ENCODE assay signal across 9 cellular contexts in genomic region chr2:38409136-38409903, GRCh38. TPM values are rescaled to one million over a fixed set of nuclear protein-coding genes. Genes with fewer than 3 reads are reported as not detected.
DNase-seq lines count a peak whose midpoint lies in the region; ATAC-seq and TF ChIP-seq lines count a peak whose summit lies in the region.
"Had no signal": no experiment of that assay in that cellular context is flagged by ENCODE, and none has a peak within 500 bp of the region (broad histone marks: within the 10 kb centered on the region; RNA-seq: fewer than 3 reads in every experiment).

No MANE protein-coding gene starts in this region.

- H3K27ac ChIP-seq in esophagus squamous epithelium (peak overlapping the region; percentile 55 to 84 (median 75)), thyroid gland (peak overlapping the region; percentile 44 to 73 (median 68)), mesenchymal stem cell (ENCODE audit: low read length, poor library complexity, severe bottlenecking) (no peak overlapping the region), ascending aorta (no peak overlapping the region)

- H4K91ac ChIP-seq in mesenchymal stem cell (ENCODE audit: low read length) = no peak overlapping the region

- TF ChIP-seq CTCF in esophagus squamous epithelium (IDR thresholded peaks at IDR 0.05) = no peak
- no peak for TF ChIP-seq CTCF in thyroid gland (IDR thresholded peaks at IDR 0.05)
- TF ChIP-seq CTCF in ascending aorta (IDR thresholded peaks at IDR 0.05) = no peak
- no peak for TF ChIP-seq CTCF in progenitor cell of endocrine pancreas (IDR thresholded peaks at IDR 0.05; ENCODE audit: unreplicated experiment)

- H3K36me3 ChIP-seq in esophagus squamous epithelium (no peaks in the 10 kb centered on the region), thyroid gland (no peaks in the 10 kb centered on the region), mesenchymal stem cell (ENCODE audit: control insufficient read depth in 1 of 2, insufficient read depth in 2 of 2, low read depth in 1 of 2, low read length in 2 of 2) (no peaks in the 10 kb centered on the region), ascending aorta (no peaks in the 10 kb centered on the region)
- H3K36me3 ChIP-seq: tibial artery had no signal

- H2AFZ ChIP-seq in mesenchymal stem cell (ENCODE audit: low read depth, low read length) = no peak overlapping the region

- ATAC-seq in GM19395 (IDR thresholded peaks at IDR 0.05; ENCODE audit: unreplicated experiment) (peak; percentile 76), HG03354 (IDR thresholded peaks at IDR 0.05; ENCODE audit: poor library complexity, severe bottlenecking, unreplicated experiment) (peak; percentile 81)

- peaks cover 17% of the 10 kb centered on the region for H3K9me3 Mint-ChIP-seq in progenitor cell of endocrine pancreas (ENCODE audit: low read depth)

- DNase-seq in esophagus squamous epithelium (lab: John Stamatoyannopoulos, UW) (no peak), thyroid gland (peak; percentile 91 to 93), COR-L47 (lab: John Stamatoyannopoulos, UW) (no peak), mesenchymal stem cell (no peak), ascending aorta (ENCODE audit: low spot score in 2 of 2) (no peak), progenitor cell of endocrine pancreas (ENCODE audit: low spot score, unreplicated experiment) (no peak)

- no peak overlapping the region for H2BK12ac ChIP-seq in mesenchymal stem cell (ENCODE audit: low read length in 2 of 2)

- H3K27me3 ChIP-seq in esophagus squamous epithelium = no peaks in the 10 kb centered on the region
- no peaks in the 10 kb centered on the region for H3K27me3 ChIP-seq in thyroid gland
- peaks cover 0 to 25% of the 10 kb centered on the region in 2 experiments for H3K27me3 ChIP-seq in mesenchymal stem cell (ENCODE audit: control insufficient read depth in 1 of 2, insufficient read depth in 1 of 2, low read length in 2 of 2)
- H3K27me3 ChIP-seq in ascending aorta = no peaks in the 10 kb centered on the region
- H3K27me3 ChIP-seq: tibial artery had no signal

- peak overlapping the region in 1 of 2 experiments; percentile 21 for H3K18ac ChIP-seq in mesenchymal stem cell (ENCODE audit: low read depth in 1 of 2, low read length in 2 of 2)

- no peak overlapping the region for H3K4me3 Mint-ChIP-seq in progenitor cell of endocrine pancreas (ENCODE audit: low read depth)

- H3K14ac ChIP-seq in mesenchymal stem cell (ENCODE audit: low read length in 2 of 2) = no peak overlapping the region

- H3K9me3 ChIP-seq in esophagus squamous epithelium = peaks cover 0 to 21% (median 19%) of the 10 kb centered on the region in 3 donors
- no peaks in the 10 kb centered on the region for H3K9me3 ChIP-seq in thyroid gland
- peaks cover 8% of the 10 kb centered on the region for H3K9me3 ChIP-seq in mesenchymal stem cell (ENCODE audit: control insufficient read depth, low read length)
- peaks cover 0 to 8% of the 10 kb centered on the region in 2 donors for H3K9me3 ChIP-seq in ascending aorta

- no peak overlapping the region for H4K8ac ChIP-seq in mesenchymal stem cell (ENCODE audit: low read length)

- H2BK120ac ChIP-seq in mesenchymal stem cell (ENCODE audit: low read depth, low read length) = no peak overlapping the region

- H3K27ac Mint-ChIP-seq in progenitor cell of endocrine pancreas = no peak overlapping the region

- H2BK5ac ChIP-seq in mesenchymal stem cell (ENCODE audit: low read depth, low read length, poor library complexity, severe bottlenecking) = no peak overlapping the region

- peaks cover 4% of the 10 kb centered on the region for H3K4me1 Mint-ChIP-seq in progenitor cell of endocrine pancreas (ENCODE audit: low read depth)

- intact Hi-C loops in esophagus squamous epithelium (cut with DNase I) (no loop called here), thyroid gland (cut with DNase I) (no loop called here), ascending aorta (cut with DNase I) (no loop called here)

- H3K23ac ChIP-seq in mesenchymal stem cell (ENCODE audit: low read length in 2 of 2) = no peak overlapping the region

- H3K4ac ChIP-seq in mesenchymal stem cell (ENCODE audit: low read depth in 1 of 2, low read length in 2 of 2) = no peak overlapping the region

- H3K36me3 Mint-ChIP-seq in progenitor cell of endocrine pancreas (ENCODE audit: insufficient read depth) = peaks cover 2% of the 10 kb centered on the region

- peaks cover 25 to 50% (median 34%) of the 10 kb centered on the region in 3 donors for H3K4me1 ChIP-seq in esophagus squamous epithelium
- peaks cover 26 to 48% of the 10 kb centered on the region in 2 donors for H3K4me1 ChIP-seq in thyroid gland
- no peaks in the 10 kb centered on the region for H3K4me1 ChIP-seq in mesenchymal stem cell (ENCODE audit: control insufficient read depth, insufficient read depth, low read depth, low read length)
- H3K4me1 ChIP-seq in ascending aorta = peaks cover 0 to 9% of the 10 kb centered on the region in 2 donors

- no peak overlapping the region for H2AK5ac ChIP-seq in mesenchymal stem cell (ENCODE audit: low read length, severe bottlenecking)

- no peak overlapping the region for H3K4me2 ChIP-seq in mesenchymal stem cell (ENCODE audit: low read length, poor library complexity, severe bottlenecking)

- H2BK15ac ChIP-seq in mesenchymal stem cell (ENCODE audit: low read depth, poor library complexity, severe bottlenecking) = no peak overlapping the region

- H3K27me3 Mint-ChIP-seq in progenitor cell of endocrine pancreas = no peaks in the 10 kb centered on the region

- no peaks in the 10 kb centered on the region for H3K79me1 ChIP-seq in mesenchymal stem cell (replicated peaks; ENCODE audit: low read length, poor library complexity, severe bottlenecking)

- H3K4me3 ChIP-seq in esophagus squamous epithelium (no peak overlapping the region), thyroid gland (replicated peaks in 1 of 3) (no peak overlapping the region), mesenchymal stem cell (ENCODE audit: insufficient read depth in 1 of 2, low read depth in 1 of 2, low read length in 2 of 2) (no peak overlapping the region), ascending aorta (no peak overlapping the region)
- H3K4me3 ChIP-seq: tibial artery had no signal

- WGBS in esophagus squamous epithelium, 2 donors = 13 to 19% methylated on average over 1 to 2 of the region's 2 CpGs
- WGBS in thyroid gland, 2 donors = 8% methylated on average over 2 of the region's 2 CpGs
- WGBS in mesenchymal stem cell = 83% methylated on average over 2 of the region's 2 CpGs

- TF ChIP-seq POLR2A in esophagus squamous epithelium (IDR thresholded peaks at IDR 0.05) = no peak
- TF ChIP-seq POLR2A in thyroid gland (IDR thresholded peaks at IDR 0.05) = no peak

- H3K9ac ChIP-seq in mesenchymal stem cell (ENCODE audit: low read length) = no peak overlapping the region

RNA-seq across cellular contexts. Expression of gene ATL2, which starts 32.2 kb away (rescaled TPM):
- 100 to 1,000 TPM in 2 of 4 donors, 10 to 100 TPM in 2; 65.2 to 178 (median 91.3) TPM for total RNA-seq in esophagus squamous epithelium
- total RNA-seq in thyroid gland = 100 to 1,000 TPM; 126 to 267 (median 146) TPM
- 12.1 TPM for polyA plus RNA-seq in mesenchymal stem cell (2013, experiment 1 of 2)
- 12.3 TPM for polyA plus RNA-seq in mesenchymal stem cell (2013, experiment 2 of 2)
- 49.1 TPM for total RNA-seq in ascending aorta
- 56.0 and 62.7 TPM in 2 replicates for total RNA-seq in progenitor cell of endocrine pancreas

Comparison
In these comparisons a context has a peak if more than half of its experiments do, and no peak if none do; other contexts are left out.
1. DNase-seq: peak in thyroid gland (2 of 2); none in esophagus squamous epithelium (single experiment), COR-L47 (single experiment), mesenchymal stem cell (single experiment), ascending aorta (0 of 2) and progenitor cell of endocrine pancreas (single experiment).
2. H3K27ac ChIP-seq: peak in esophagus squamous epithelium (4 of 4) and thyroid gland (3 of 3); none in mesenchymal stem cell (single experiment) and ascending aorta (0 of 2).